Comparison of ENCODE assay signal across 15 cellular contexts in genomic region chr6:126172151-126172550, GRCh38.
"Had no signal": no experiment of that assay in that cellular context is flagged by ENCODE, and none has a peak within 500 bp of the region (broad histone marks: within the 10 kb centered on the region; RNA-seq: fewer than 3 reads in every experiment).

No MANE protein-coding gene starts in this region.

- H3K27ac Mint-ChIP-seq: naive thymus-derived CD4-positive, alpha-beta T cell had no signal

- DNase-seq: cortex of kidney; effector CD8-positive, alpha-beta T cell; heart left ventricle; hippocampal formation; left colon; mammary epithelial cell; naive thymus-derived CD4-positive, alpha-beta T cell; ovary; small intestine; stimulated activated CD4-positive, alpha-beta T cell treated with anti-CD3 and anti-CD28 coated beads, Interleukin-12 subunit alpha, Interleukin-12 subunit beta, amount 100 ng/mL, for 4 hours; stimulated activated naive CD4-positive, alpha-beta T cell; stomach; substantia nigra; trophoblast cell had no signal

- H3K9me3 Mint-ChIP-seq: naive thymus-derived CD4-positive, alpha-beta T cell had no signal

- H3K4me3 Mint-ChIP-seq: naive thymus-derived CD4-positive, alpha-beta T cell had no signal

- ATAC-seq: esophagus mucosa; heart left ventricle; left colon; naive thymus-derived CD4-positive, alpha-beta T cell had no signal
